Comparison of ENCODE assay signal across 7 cellular contexts in the genomic region with DNA sequence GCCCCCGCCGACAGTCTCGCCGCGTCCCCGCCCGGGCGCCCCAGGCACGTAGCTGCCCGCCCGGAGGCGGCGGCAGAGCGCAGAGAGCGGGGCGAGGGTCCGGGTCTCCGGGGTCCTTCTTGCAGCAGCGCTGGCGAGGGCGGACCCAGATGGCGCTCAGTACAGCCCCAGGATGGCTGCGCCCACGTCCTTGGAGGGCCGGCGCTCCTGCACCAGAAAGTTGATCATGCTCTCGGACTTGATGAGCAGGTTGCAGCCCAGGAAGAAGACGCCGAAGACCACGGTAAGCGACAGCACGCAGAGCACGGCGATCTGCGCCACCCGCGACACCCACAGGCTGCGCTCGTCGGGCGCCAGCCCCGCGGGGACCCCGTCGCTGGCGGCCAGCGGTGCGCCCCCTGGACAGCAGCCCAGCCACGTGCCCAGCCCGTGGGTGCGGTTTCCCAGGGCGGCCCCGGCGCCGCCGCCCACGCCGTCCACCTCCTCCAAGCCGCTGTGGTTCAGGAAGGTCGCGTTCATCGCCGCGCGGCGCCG. TPM values are rescaled to one million over a fixed set of nuclear protein-coding genes. Genes with fewer than 3 reads are reported as not detected.
DNase-seq lines count a peak whose midpoint lies in the region; ATAC-seq and TF ChIP-seq lines count a peak whose summit lies in the region.

No MANE protein-coding gene starts in this region.

- peak overlapping the region; percentile 76 for H3K4me3 ChIP-seq in GM23338
- peak overlapping the region; percentile 77 for H3K4me3 ChIP-seq in psoas muscle

- H2AFZ ChIP-seq in GM23338: peak overlapping the region; percentile 84

- 0 out of 2 replicates have a peak, but pooled peaks cover 2% of the 10 kb centered on the region for H3K9me2 ChIP-seq in GM23338 (ENCODE audit: insufficient read depth)

- H3K4me1 Mint-ChIP-seq in GM23338 (peaks cover 43% of the 10 kb centered on the region), WTC11 (peaks cover 39% of the 10 kb centered on the region)

- no peaks in the 10 kb centered on the region for H3K9me3 ChIP-seq in psoas muscle

- peak overlapping the region; percentile 93 for H3K4me3 Mint-ChIP-seq in GM23338
- H3K4me3 Mint-ChIP-seq in WTC11: peak overlapping the region; percentile 92

- TF ChIP-seq CTCF in GM23338 (conservative IDR thresholded peaks at IDR 0.05; ENCODE audit: low read depth in 2 of 2) (no peak), WTC11 (IDR thresholded peaks at IDR 0.05) (no peak), foreskin keratinocyte (conservative IDR thresholded peaks at IDR 0.05) (no peak), psoas muscle (IDR thresholded peaks at IDR 0.05) (no peak)

- H3K79me2 ChIP-seq in GM23338 (replicated peaks; ENCODE audit: insufficient read depth): no peaks in the 10 kb centered on the region

- CTCF ChIA-PET in WTC11 (lab: Charles Lee): interaction anchor here (0.5 to 7.1 kb wide), 3 partner anchors 22 to 34 kb away, joined by 5 to 118 read pairs (median 12); no protein-coding TSS in a partner anchor

- H3K36me3 ChIP-seq in GM23338 (ENCODE audit: insufficient read depth) (no peaks in the 10 kb centered on the region), psoas muscle (ENCODE audit: insufficient read depth in 1 of 2, low read depth in 1 of 2) (no peaks in the 10 kb centered on the region)

- H3K27ac Mint-ChIP-seq in GM23338: no peak overlapping the region
- H3K27ac Mint-ChIP-seq in WTC11: no peak overlapping the region

- 0 to 1% (median 1%) methylated on average over 48 to 67 of the region's 67 CpGs for WGBS in psoas muscle, 3 donors

- H3K27me3 ChIP-seq in GM23338 (ENCODE audit: insufficient read depth) (peaks cover 27% of the 10 kb centered on the region), foreskin keratinocyte (peaks cover 82% of the 10 kb centered on the region), psoas muscle (ENCODE audit: insufficient read depth in 3 of 3, low read length in 2 of 3) (peaks cover 0 to 42% (median 9%) of the 10 kb centered on the region in 3 donors)

- ATAC-seq in GM23338: peak; percentile 32
- peak; percentile 22 for ATAC-seq in WTC11
- peak; percentile 15 for ATAC-seq in foreskin keratinocyte
- ATAC-seq in psoas muscle: peak; percentile 21 to 55 (median 34)
- no peak for ATAC-seq in HG02884 (IDR thresholded peaks at IDR 0.05; ENCODE audit: unreplicated experiment)
- no peak for ATAC-seq in GM21786 (IDR thresholded peaks at IDR 0.05; ENCODE audit: unreplicated experiment)

- H3K36me3 Mint-ChIP-seq in GM23338 (ENCODE audit: low read depth) (peaks cover 5% of the 10 kb centered on the region; the same call in 2 of the 3 replicates), WTC11 (peaks cover 5% of the 10 kb centered on the region)

- H3K9me3 Mint-ChIP-seq in GM23338 (no peaks in the 10 kb centered on the region; the same call in 2 of the 3 replicates), WTC11 (peaks cover 1% of the 10 kb centered on the region)

- H3K27me3 Mint-ChIP-seq in GM23338 (ENCODE audit: insufficient read depth, low read depth, poor library complexity): peaks cover 35% of the 10 kb centered on the region
- H3K27me3 Mint-ChIP-seq in WTC11 (ENCODE audit: low read depth): peaks cover 31% of the 10 kb centered on the region

- DNase-seq in GM23338 (ENCODE audit: low spot score) (peak; percentile 46), WTC11 (ENCODE audit: low spot score) (peak; percentile 35), foreskin keratinocyte (no peak), psoas muscle (no peak), LoVo (ENCODE audit: low spot score) (no peak)

- H3K27ac ChIP-seq in GM23338 (ENCODE audit: low read depth) (no peak overlapping the region), foreskin keratinocyte (no peak overlapping the region), psoas muscle (no peak overlapping the region)

- H3K4me2 ChIP-seq in GM23338: peak overlapping the region; percentile 88

- intact Hi-C loops in psoas muscle (cut with DNase I): no loop called here

- H3K4me1 ChIP-seq in GM23338 (ENCODE audit: insufficient read depth) (peaks cover 41% of the 10 kb centered on the region), foreskin keratinocyte (no peaks in the 10 kb centered on the region), psoas muscle (peaks cover 16% of the 10 kb centered on the region)

- POLR2A ChIA-PET in WTC11 (lab: Charles Lee): no interaction called here

- H4K20me1 ChIP-seq in GM23338 (replicated peaks; ENCODE audit: insufficient read depth): no peaks in the 10 kb centered on the region

- H3F3A ChIP-seq in GM23338 (replicated peaks; ENCODE audit: low read depth): peaks cover 7% of the 10 kb centered on the region; the same call in 1 of the 2 replicates

TF ChIP-seq in GM23338, 12 proteins besides CTCF, POLR2A, EP300 and RAD21:
- no peak for TF ChIP-seq STAT1 (IDR thresholded peaks at IDR 0.05; ENCODE audit: unreplicated experiment)
- TF ChIP-seq EZH2 (IDR thresholded peaks at IDR 0.05; ENCODE audit: low read depth, unreplicated experiment): peak; percentile 35
TF ChIP-seq in GM23338: peak in this region for 1.

TF ChIP-seq in WTC11, 78 proteins besides CTCF, POLR2A, EP300 and RAD21 (continues in another document):
- TF ChIP-seq, protein P1, sequence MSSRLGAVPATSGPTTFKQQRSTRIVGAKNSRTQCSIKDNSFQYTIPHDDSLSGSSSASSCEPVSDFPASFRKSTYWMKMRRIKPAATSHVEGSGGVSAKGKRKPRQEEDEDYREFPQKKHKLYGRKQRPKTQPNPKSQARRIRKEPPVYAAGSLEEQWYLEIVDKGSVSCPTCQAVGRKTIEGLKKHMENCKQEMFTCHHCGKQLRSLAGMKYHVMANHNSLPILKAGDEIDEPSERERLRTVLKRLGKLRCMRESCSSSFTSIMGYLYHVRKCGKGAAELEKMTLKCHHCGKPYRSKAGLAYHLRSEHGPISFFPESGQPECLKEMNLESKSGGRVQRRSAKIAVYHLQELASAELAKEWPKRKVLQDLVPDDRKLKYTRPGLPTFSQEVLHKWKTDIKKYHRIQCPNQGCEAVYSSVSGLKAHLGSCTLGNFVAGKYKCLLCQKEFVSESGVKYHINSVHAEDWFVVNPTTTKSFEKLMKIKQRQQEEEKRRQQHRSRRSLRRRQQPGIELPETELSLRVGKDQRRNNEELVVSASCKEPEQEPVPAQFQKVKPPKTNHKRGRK (CRISPR knock-in tag; IDR thresholded peaks at IDR 0.05; ENCODE audit: borderline replicate concordance): 0 out of 2 replicates have a peak, but pooled peaks have one; percentile 35
- TF ChIP-seq, protein P2, sequence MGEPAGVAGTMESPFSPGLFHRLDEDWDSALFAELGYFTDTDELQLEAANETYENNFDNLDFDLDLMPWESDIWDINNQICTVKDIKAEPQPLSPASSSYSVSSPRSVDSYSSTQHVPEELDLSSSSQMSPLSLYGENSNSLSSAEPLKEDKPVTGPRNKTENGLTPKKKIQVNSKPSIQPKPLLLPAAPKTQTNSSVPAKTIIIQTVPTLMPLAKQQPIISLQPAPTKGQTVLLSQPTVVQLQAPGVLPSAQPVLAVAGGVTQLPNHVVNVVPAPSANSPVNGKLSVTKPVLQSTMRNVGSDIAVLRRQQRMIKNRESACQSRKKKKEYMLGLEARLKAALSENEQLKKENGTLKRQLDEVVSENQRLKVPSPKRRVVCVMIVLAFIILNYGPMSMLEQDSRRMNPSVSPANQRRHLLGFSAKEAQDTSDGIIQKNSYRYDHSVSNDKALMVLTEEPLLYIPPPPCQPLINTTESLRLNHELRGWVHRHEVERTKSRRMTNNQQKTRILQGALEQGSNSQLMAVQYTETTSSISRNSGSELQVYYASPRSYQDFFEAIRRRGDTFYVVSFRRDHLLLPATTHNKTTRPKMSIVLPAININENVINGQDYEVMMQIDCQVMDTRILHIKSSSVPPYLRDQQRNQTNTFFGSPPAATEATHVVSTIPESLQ (CRISPR knock-in tag; IDR thresholded peaks at IDR 0.05): no peak
- TF ChIP-seq ZNF121 (CRISPR knock-in tag; IDR thresholded peaks at IDR 0.05) (no peak), IRF2 (CRISPR knock-in tag; IDR thresholded peaks at IDR 0.05; ENCODE audit: borderline replicate concordance, low read depth) (no peak), SMAD3 (CRISPR knock-in tag; IDR thresholded peaks at IDR 0.05; ENCODE audit: borderline replicate concordance) (no peak)
- TF ChIP-seq, protein P3, sequence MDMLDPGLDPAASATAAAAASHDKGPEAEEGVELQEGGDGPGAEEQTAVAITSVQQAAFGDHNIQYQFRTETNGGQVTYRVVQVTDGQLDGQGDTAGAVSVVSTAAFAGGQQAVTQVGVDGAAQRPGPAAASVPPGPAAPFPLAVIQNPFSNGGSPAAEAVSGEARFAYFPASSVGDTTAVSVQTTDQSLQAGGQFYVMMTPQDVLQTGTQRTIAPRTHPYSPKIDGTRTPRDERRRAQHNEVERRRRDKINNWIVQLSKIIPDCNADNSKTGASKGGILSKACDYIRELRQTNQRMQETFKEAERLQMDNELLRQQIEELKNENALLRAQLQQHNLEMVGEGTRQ (CRISPR knock-in tag; IDR thresholded peaks at IDR 0.05): peak; percentile 35; the same call in 1 of the 2 replicates
- TF ChIP-seq, protein P4, sequence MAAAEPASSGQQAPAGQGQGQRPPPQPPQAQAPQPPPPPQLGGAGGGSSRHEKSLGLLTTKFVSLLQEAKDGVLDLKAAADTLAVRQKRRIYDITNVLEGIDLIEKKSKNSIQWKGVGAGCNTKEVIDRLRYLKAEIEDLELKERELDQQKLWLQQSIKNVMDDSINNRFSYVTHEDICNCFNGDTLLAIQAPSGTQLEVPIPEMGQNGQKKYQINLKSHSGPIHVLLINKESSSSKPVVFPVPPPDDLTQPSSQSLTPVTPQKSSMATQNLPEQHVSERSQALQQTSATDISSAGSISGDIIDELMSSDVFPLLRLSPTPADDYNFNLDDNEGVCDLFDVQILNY (CRISPR knock-in tag; IDR thresholded peaks at IDR 0.05): 0 out of 2 replicates have a peak, but pooled peaks have one; percentile 17

RNA-seq across cellular contexts. Expression of a gene that starts 0.5 kb away (rescaled TPM):
- total RNA-seq in GM23338 (2014; rRNA removed; shearing (Covaris generic)): 8.4 and 16.4 TPM in 2 replicates
- polyA plus RNA-seq in GM23338 (2016; fragmentation: Nextera tagmentation; extraction: Ambion mirVana) (2.1 and 3.4 TPM in 2 replicates), foreskin keratinocyte (not detected in 2 replicates), psoas muscle (under 1 TPM in 2 of 3 donors, not detected in 1; 0.03 to 0.30 TPM)
- total RNA-seq in WTC11 (2021) (3.1 to 4.9 TPM (median 4.7 TPM) in 3 replicates), foreskin keratinocyte (not detected in 2 replicates), psoas muscle (under 1 TPM in 3 of 4 donors, not detected in 1; 0.19 to 0.43 (median 0.32) TPM)

RNA-seq across cellular contexts. Expression of a gene that starts 55.6 kb away (rescaled TPM):
- total RNA-seq in GM23338 (2014; rRNA removed; shearing (Covaris generic)): 32.2 and 36.2 TPM in 2 replicates
- polyA plus RNA-seq in GM23338 (2016; fragmentation: Nextera tagmentation; extraction: Ambion mirVana) (26.1 and 33.2 TPM in 2 replicates), foreskin keratinocyte (34.3 and 38.4 TPM in 2 replicates), psoas muscle (10 to 100 TPM; 40.8 to 56.9 (median 49.6) TPM)
- total RNA-seq in WTC11 (2021) (37.6 to 45.8 TPM (median 40.1 TPM) in 3 replicates), foreskin keratinocyte (34.6 and 41.1 TPM in 2 replicates), psoas muscle (10 to 100 TPM; 26.4 to 54.5 (median 39.2) TPM)

Comparison
In these comparisons a context has a peak if more than half of its experiments do, and no peak if none do; other contexts are left out.
1. ATAC-seq: peak in GM23338 (single experiment), WTC11 (single experiment), foreskin keratinocyte (single experiment) and psoas muscle (4 of 4); none in HG02884 (single experiment) and GM21786 (single experiment).
2. DNase-seq: peak in GM23338 (single experiment) and WTC11 (single experiment); none in foreskin keratinocyte (0 of 2), psoas muscle (0 of 2) and LoVo (single experiment).